9 cellular contexts compared by ENCODE assay signal in the genomic region with DNA sequence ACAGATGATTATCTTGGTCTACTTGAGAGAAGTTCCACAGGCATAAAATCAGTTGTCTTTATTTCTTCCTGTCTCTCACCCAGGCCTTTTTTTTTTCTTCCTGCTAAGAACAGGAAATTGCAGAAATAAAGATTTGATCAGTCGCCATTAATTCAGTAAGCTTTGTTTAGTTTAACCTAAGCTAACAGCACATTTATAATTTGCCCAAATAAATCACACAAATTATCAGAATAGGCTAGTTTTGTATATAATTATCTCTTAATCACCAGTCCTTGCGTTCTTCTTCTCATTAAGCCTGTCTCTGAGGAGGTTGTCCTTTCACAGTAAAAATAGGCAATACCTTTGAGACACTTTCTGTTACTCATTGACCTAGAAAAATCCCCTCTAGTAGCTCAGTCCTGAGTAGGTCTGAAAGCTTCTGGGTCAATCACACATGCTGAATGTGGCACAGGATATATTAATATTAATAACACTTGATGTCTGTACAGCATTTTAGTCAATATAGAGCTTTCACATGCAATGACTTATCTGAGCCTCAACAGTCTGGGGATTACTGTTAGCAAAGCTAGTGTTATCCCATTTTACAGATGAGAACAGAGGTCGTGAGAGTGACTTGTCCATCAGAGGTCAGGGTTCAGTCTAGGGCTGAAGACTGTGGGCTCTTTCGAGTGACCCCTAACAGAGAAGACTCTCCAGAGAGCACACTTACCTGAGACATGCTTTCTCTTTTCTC. TPM values are rescaled to one million over a fixed set of nuclear protein-coding genes. Genes with fewer than 3 reads are reported as not detected.
DNase-seq lines count a peak whose midpoint lies in the region; ATAC-seq and TF ChIP-seq lines count a peak whose summit lies in the region.
"Had no signal": no experiment of that assay in that cellular context is flagged by ENCODE, and none has a peak within 500 bp of the region (broad histone marks: within the 10 kb centered on the region; RNA-seq: fewer than 3 reads in every experiment).

No MANE protein-coding gene starts in this region.

- TF ChIP-seq CTCF in tibial artery (IDR thresholded peaks at IDR 0.05), result no peak

- H3K4me3 Mint-ChIP-seq in activated T-cell treated with anti-CD3 and anti-CD28 coated beads, Interleukin-2, amount 50 U/mL, for 72 hours, result peak overlapping the region; percentile 61 to 82
- peak overlapping the region; percentile 76 for H3K4me3 Mint-ChIP-seq in T-helper 2 cell treated with Interferon-gamma antibody and Interleukin-4, amounts not matched to agents 5 μg/mL and 100 μg/mL, for 36 hours

- peaks cover 89% of the 10 kb centered on the region for H3K4me1 Mint-ChIP-seq in activated T-cell treated with anti-CD3 and anti-CD28 coated beads, Interleukin-2, amount 50 U/mL, for 72 hours (ENCODE audit: low read depth)
- peaks cover 68% of the 10 kb centered on the region for H3K4me1 Mint-ChIP-seq in T-helper 2 cell treated with Interferon-gamma antibody and Interleukin-4, amounts not matched to agents 5 μg/mL and 100 μg/mL, for 36 hours (ENCODE audit: low read depth)

- no peak overlapping the region for H3K4me3 ChIP-seq in thymus (ENCODE audit: low read length)
- H3K4me3 ChIP-seq in tibial artery, result no peak overlapping the region

- peak overlapping the region; percentile 94 for H3K27ac ChIP-seq in thymus (ENCODE audit: low read depth)
- H3K27ac ChIP-seq in tibial artery, result no peak overlapping the region

- H3K27me3 Mint-ChIP-seq in activated T-cell treated with anti-CD3 and anti-CD28 coated beads, Interleukin-2, amount 50 U/mL, for 72 hours (ENCODE audit: low read depth), result no peaks in the 10 kb centered on the region
- no peaks in the 10 kb centered on the region for H3K27me3 Mint-ChIP-seq in T-helper 2 cell treated with Interferon-gamma antibody and Interleukin-4, amounts not matched to agents 5 μg/mL and 100 μg/mL, for 36 hours (ENCODE audit: low read depth)

- H3K36me3 ChIP-seq in thymus (ENCODE audit: control insufficient read depth, insufficient read depth), result no peaks in the 10 kb centered on the region
- no peaks in the 10 kb centered on the region for H3K36me3 ChIP-seq in tibial artery

- H3K9me3 Mint-ChIP-seq in activated T-cell treated with anti-CD3 and anti-CD28 coated beads, Interleukin-2, amount 50 U/mL, for 72 hours, result peaks cover 4 to 6% of the 10 kb centered on the region in 2 donors
- H3K9me3 Mint-ChIP-seq in T-helper 2 cell treated with Interferon-gamma antibody and Interleukin-4, amounts not matched to agents 5 μg/mL and 100 μg/mL, for 36 hours, result peaks cover 18% of the 10 kb centered on the region

- H3K9me3 ChIP-seq in thymus (ENCODE audit: control insufficient read depth), result no peaks in the 10 kb centered on the region
- no peaks in the 10 kb centered on the region for H3K9me3 ChIP-seq in tibial artery

- H3K4me1 ChIP-seq in thymus (ENCODE audit: control insufficient read depth, insufficient read depth, low read length) (peaks cover 26% of the 10 kb centered on the region), tibial artery (no peaks in the 10 kb centered on the region)

- intact Hi-C loops in tibial artery (cut with DNase I; ENCODE audit: low total_unique reads), result no loop called here

- no peaks in the 10 kb centered on the region for H3K27me3 ChIP-seq in thymus (ENCODE audit: control insufficient read depth, insufficient read depth)
- no peaks in the 10 kb centered on the region for H3K27me3 ChIP-seq in tibial artery

- H3K36me3 Mint-ChIP-seq in activated T-cell treated with anti-CD3 and anti-CD28 coated beads, Interleukin-2, amount 50 U/mL, for 72 hours (ENCODE audit: insufficient read depth in 2 of 2), result peaks cover under 1 to 4% of the 10 kb centered on the region in 2 donors
- peaks cover 22% of the 10 kb centered on the region for H3K36me3 Mint-ChIP-seq in T-helper 2 cell treated with Interferon-gamma antibody and Interleukin-4, amounts not matched to agents 5 μg/mL and 100 μg/mL, for 36 hours (ENCODE audit: low read depth)

- no peak for DNase-seq in activated T-cell treated with anti-CD3 and anti-CD28 coated beads, Interleukin-2, amount 50 U/mL, for 72 hours
- DNase-seq in activated T-cell treated with anti-CD3 and anti-CD28 coated beads, Interleukin-2, amount 50 U/mL, for 48 hours, result no peak
- no peak for DNase-seq in T-helper 2 cell treated with Interferon-gamma antibody and Interleukin-4, amounts not matched to agents 5 μg/mL and 100 μg/mL, for 36 hours (ENCODE audit: low spot score)
- DNase-seq in NCI-H146 treated with DMSO at 0.1 percent for 48 hours (lab: John Stamatoyannopoulos, UW; ENCODE audit: unreplicated experiment) (no peak), NCI-H2227 (lab: John Stamatoyannopoulos, UW; ENCODE audit: unreplicated experiment) (no peak), tibial artery (no peak)
- DNase-seq: stimulated activated CD4-positive, alpha-beta T cell treated with anti-CD3 and anti-CD28 coated beads, Interleukin-2, amount 100 ng/mL, for 24 hours had no signal

- peak; percentile 69 to 75 for ATAC-seq in activated T-cell treated with anti-CD3 and anti-CD28 coated beads, Interleukin-2, amount 50 U/mL, for 72 hours (replicated peaks in 1 of 2)
- peak; percentile 94 for ATAC-seq in HG02981 (IDR thresholded peaks at IDR 0.05; ENCODE audit: unreplicated experiment)

- peak overlapping the region; percentile 96 for H3K27ac Mint-ChIP-seq in activated T-cell treated with anti-CD3 and anti-CD28 coated beads, Interleukin-2, amount 50 U/mL, for 72 hours
- peak overlapping the region; percentile 88 for H3K27ac Mint-ChIP-seq in T-helper 2 cell treated with Interferon-gamma antibody and Interleukin-4, amounts not matched to agents 5 μg/mL and 100 μg/mL, for 36 hours

- WGBS in thymus, result 69% methylated on average over 4 of the region's 4 CpGs

RNA-seq across cellular contexts. Expression of a gene that starts 11.2 kb away (rescaled TPM):
- 100 to 1,000 TPM; 279 to 280 TPM for total RNA-seq in activated T-cell treated with anti-CD3 and anti-CD28 coated beads, Interleukin-2, amount 50 U/mL, for 72 hours
- 59.5 TPM for polyA plus RNA-seq in thymus
